In genomic region chr2:46135936-46136335, GRCh38 we compare ENCODE assay signal across 15 cellular contexts.
DNase-seq lines count a peak whose midpoint lies in the region; ATAC-seq and TF ChIP-seq lines count a peak whose summit lies in the region.
"Had no signal": no experiment of that assay in that cellular context is flagged by ENCODE, and none has a peak within 500 bp of the region (broad histone marks: within the 10 kb centered on the region; RNA-seq: fewer than 3 reads in every experiment).

No MANE protein-coding gene starts in this region.

- H3K36me3 ChIP-seq in left lung (no peaks in the 10 kb centered on the region), tibial artery (no peaks in the 10 kb centered on the region)

- ATAC-seq in left lung (peak; percentile 87), GM18870 (IDR thresholded peaks at IDR 0.05; ENCODE audit: unreplicated experiment) (no peak), GM21447 (IDR thresholded peaks at IDR 0.05; ENCODE audit: unreplicated experiment) (no peak)
- ATAC-seq: effector memory CD8-positive, alpha-beta T cell had no signal

- intact Hi-C loops in left lung (cut with DNase I) (no loop called here), tibial artery (cut with DNase I; ENCODE audit: low total_unique reads) (no loop called here)

- no peaks in the 10 kb centered on the region for H3K9me3 ChIP-seq in left lung
- no peaks in the 10 kb centered on the region for H3K9me3 ChIP-seq in tibial artery

- H3K4me3 ChIP-seq in left lung (no peak overlapping the region), tibial artery (no peak overlapping the region)

- peak; percentile 21 for DNase-seq in LHCN-M2 (ENCODE audit: low read depth)
- peak; percentile 15 for DNase-seq in dermis blood vessel endothelial cell
- no peak for DNase-seq in left lung
- peak in 1 of 2 donors; percentile 51 for DNase-seq in tibial artery
- DNase-seq in COR-L47 (lab: John Stamatoyannopoulos, UW) = no peak
- no peak for DNase-seq in anterior cingulate cortex (lab: John Stamatoyannopoulos, UW)
- DNase-seq: activated CD8-positive, alpha-beta memory T cell treated with anti-CD3 and anti-CD28 coated beads, Interleukin-2, amount 50 U/mL, for 4 hours; activated naive CD8-positive, alpha-beta T cell treated with anti-CD3 and anti-CD28 coated beads, Interleukin-2, amount 10 ng/mL, durations not matched to agents 7 days and 5 days; C1 segment of cervical spinal cord; effector memory CD8-positive, alpha-beta T cell; head of caudate nucleus; stimulated activated CD4-positive, alpha-beta T cell treated with anti-CD3 and anti-CD28 coated beads, Interleukin-1b, Interleukin-23, amount 100 ng/mL, for 48 hours had no signal

- H3K4me1 ChIP-seq in left lung = peaks cover 13 to 14% of the 10 kb centered on the region in 2 donors
- peaks cover 0 to 58% (median 33%) of the 10 kb centered on the region in 4 donors for H3K4me1 ChIP-seq in tibial artery

- H3K27me3 ChIP-seq in left lung = no peaks in the 10 kb centered on the region
- H3K27me3 ChIP-seq in tibial artery = no peaks in the 10 kb centered on the region

- H3K27ac ChIP-seq in left lung = peak overlapping the region; percentile 29 to 45
- peak overlapping the region; percentile 66 to 70 for H3K27ac ChIP-seq in tibial artery
- H3K27ac ChIP-seq: HL-60 had no signal

- TF ChIP-seq CTCF in left lung (IDR thresholded peaks at IDR 0.05) = no peak
- TF ChIP-seq CTCF in tibial artery (IDR thresholded peaks at IDR 0.05) = no peak

Comparison
In these comparisons a context has a peak if more than half of its experiments do, and no peak if none do; other contexts are left out.
1. DNase-seq: peak in LHCN-M2 (single experiment) and dermis blood vessel endothelial cell (single experiment); none in left lung (0 of 2), COR-L47 (single experiment) and anterior cingulate cortex (0 of 58).